Comparison of ENCODE assay signal across 1 cellular context in the genomic region with DNA sequence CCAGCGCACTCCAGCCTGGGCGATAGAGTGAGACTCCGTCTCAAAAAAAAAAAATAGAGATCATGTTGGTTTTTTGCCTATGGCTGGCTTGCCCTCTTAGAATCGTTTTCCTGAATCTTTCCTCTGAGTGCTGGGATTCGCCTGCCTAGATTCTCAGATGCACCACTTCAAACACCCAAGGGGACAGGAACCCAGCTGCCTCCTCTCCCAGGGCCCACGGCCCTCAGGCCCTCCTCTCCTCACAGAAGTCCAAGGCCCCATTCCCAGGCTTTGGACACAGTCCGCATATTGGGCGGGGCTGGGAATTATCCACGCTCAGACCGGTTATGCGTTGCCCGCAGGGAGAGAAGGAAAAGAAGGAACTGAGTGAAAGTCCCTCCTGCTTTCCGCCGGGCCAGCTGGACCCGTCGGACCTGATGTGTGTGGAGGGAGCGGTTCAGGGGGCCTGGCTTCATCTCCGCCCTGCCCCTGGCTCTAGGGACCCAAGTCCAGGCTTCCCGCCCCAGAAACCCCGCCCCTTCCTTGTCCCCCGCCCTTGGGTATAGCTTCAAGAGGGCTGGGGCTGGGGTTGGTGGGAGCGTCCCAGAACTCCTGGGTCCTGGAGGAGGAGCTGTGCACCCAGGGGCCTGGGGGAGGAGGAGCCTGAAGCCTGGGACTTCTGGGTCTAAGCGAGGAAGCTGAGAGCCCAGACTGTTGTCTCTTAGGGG.
TF ChIP-seq lines count a peak whose summit lies in the region.

No MANE protein-coding gene starts in this region.

TF ChIP-seq in HepG2, 621 proteins besides CTCF, POLR2A, EP300 and RAD21 (continued from another document and continues in another):
- TF ChIP-seq, protein P1, sequence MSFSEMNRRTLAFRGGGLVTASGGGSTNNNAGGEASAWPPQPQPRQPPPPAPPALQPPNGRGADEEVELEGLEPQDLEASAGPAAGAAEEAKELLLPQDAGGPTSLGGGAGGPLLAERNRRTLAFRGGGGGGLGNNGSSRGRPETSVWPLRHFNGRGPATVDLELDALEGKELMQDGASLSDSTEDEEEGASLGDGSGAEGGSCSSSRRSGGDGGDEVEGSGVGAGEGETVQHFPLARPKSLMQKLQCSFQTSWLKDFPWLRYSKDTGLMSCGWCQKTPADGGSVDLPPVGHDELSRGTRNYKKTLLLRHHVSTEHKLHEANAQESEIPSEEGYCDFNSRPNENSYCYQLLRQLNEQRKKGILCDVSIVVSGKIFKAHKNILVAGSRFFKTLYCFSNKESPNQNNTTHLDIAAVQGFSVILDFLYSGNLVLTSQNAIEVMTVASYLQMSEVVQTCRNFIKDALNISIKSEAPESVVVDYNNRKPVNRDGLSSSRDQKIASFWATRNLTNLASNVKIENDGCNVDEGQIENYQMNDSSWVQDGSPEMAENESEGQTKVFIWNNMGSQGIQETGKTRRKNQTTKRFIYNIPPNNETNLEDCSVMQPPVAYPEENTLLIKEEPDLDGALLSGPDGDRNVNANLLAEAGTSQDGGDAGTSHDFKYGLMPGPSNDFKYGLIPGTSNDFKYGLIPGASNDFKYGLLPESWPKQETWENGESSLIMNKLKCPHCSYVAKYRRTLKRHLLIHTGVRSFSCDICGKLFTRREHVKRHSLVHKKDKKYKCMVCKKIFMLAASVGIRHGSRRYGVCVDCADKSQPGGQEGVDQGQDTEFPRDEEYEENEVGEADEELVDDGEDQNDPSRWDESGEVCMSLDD (CRISPR knock-in tag; IDR thresholded peaks at IDR 0.05; ENCODE audit: borderline replicate concordance): no peak
- TF ChIP-seq KAT8 (CRISPR knock-in tag; IDR thresholded peaks at IDR 0.05) (peak; percentile 66; the same call in 1 of the 2 replicates), ZNF792 (CRISPR knock-in tag; IDR thresholded peaks at IDR 0.05) (no peak), SRY (CRISPR knock-in tag; IDR thresholded peaks at IDR 0.05) (no peak), YEATS4 (CRISPR knock-in tag; IDR thresholded peaks at IDR 0.05; ENCODE audit: borderline replicate concordance) (peak; percentile 39; the same call in 1 of the 2 replicates), ZNF564 (CRISPR knock-in tag; IDR thresholded peaks at IDR 0.05) (no peak), XRCC5 (optimal IDR thresholded peaks at IDR 0.05; ENCODE audit: low read length) (no peak), ZNF781 (CRISPR knock-in tag; IDR thresholded peaks at IDR 0.05; ENCODE audit: borderline replicate concordance, not compliant biosample characterization) (no peak), EEA1 (CRISPR knock-in tag; IDR thresholded peaks at IDR 0.05; ENCODE audit: borderline replicate concordance) (no peak)
- TF ChIP-seq, protein P2, sequence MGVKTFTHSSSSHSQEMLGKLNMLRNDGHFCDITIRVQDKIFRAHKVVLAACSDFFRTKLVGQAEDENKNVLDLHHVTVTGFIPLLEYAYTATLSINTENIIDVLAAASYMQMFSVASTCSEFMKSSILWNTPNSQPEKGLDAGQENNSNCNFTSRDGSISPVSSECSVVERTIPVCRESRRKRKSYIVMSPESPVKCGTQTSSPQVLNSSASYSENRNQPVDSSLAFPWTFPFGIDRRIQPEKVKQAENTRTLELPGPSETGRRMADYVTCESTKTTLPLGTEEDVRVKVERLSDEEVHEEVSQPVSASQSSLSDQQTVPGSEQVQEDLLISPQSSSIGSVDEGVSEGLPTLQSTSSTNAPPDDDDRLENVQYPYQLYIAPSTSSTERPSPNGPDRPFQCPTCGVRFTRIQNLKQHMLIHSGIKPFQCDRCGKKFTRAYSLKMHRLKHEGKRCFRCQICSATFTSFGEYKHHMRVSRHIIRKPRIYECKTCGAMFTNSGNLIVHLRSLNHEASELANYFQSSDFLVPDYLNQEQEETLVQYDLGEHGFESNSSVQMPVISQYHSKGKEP (CRISPR knock-in tag; IDR thresholded peaks at IDR 0.05): no peak
- TF ChIP-seq, protein P3, sequence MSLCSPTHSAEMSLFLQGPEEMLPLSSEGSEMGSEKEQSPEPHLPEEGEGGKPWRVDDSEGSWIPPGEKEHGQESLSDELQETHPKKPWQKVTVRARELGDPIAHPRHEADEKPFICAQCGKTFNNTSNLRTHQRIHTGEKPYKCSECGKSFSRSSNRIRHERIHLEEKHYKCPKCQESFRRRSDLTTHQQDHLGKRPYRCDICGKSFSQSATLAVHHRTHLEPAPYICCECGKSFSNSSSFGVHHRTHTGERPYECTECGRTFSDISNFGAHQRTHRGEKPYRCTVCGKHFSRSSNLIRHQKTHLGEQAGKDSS (CRISPR knock-in tag; IDR thresholded peaks at IDR 0.05; ENCODE audit: borderline replicate concordance, low read depth): no peak
- TF ChIP-seq, protein P4, sequence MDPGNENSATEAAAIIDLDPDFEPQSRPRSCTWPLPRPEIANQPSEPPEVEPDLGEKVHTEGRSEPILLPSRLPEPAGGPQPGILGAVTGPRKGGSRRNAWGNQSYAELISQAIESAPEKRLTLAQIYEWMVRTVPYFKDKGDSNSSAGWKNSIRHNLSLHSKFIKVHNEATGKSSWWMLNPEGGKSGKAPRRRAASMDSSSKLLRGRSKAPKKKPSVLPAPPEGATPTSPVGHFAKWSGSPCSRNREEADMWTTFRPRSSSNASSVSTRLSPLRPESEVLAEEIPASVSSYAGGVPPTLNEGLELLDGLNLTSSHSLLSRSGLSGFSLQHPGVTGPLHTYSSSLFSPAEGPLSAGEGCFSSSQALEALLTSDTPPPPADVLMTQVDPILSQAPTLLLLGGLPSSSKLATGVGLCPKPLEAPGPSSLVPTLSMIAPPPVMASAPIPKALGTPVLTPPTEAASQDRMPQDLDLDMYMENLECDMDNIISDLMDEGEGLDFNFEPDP (CRISPR knock-in tag; conservative IDR thresholded peaks at IDR 0.05): no peak
- TF ChIP-seq, protein P5, sequence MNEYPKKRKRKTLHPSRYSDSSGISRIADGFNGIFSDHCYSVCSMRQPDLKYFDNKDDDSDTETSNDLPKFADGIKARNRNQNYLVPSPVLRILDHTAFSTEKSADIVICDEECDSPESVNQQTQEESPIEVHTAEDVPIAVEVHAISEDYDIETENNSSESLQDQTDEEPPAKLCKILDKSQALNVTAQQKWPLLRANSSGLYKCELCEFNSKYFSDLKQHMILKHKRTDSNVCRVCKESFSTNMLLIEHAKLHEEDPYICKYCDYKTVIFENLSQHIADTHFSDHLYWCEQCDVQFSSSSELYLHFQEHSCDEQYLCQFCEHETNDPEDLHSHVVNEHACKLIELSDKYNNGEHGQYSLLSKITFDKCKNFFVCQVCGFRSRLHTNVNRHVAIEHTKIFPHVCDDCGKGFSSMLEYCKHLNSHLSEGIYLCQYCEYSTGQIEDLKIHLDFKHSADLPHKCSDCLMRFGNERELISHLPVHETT (CRISPR knock-in tag; conservative IDR thresholded peaks at IDR 0.05): no peak
- TF ChIP-seq, protein P6, sequence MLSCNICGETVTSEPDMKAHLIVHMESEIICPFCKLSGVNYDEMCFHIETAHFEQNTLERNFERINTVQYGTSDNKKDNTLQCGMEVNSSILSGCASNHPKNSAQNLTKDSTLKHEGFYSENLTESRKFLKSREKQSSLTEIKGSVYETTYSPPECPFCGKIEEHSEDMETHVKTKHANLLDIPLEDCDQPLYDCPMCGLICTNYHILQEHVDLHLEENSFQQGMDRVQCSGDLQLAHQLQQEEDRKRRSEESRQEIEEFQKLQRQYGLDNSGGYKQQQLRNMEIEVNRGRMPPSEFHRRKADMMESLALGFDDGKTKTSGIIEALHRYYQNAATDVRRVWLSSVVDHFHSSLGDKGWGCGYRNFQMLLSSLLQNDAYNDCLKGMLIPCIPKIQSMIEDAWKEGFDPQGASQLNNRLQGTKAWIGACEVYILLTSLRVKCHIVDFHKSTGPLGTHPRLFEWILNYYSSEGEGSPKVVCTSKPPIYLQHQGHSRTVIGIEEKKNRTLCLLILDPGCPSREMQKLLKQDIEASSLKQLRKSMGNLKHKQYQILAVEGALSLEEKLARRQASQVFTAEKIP (CRISPR knock-in tag; IDR thresholded peaks at IDR 0.05; ENCODE audit: borderline replicate concordance): no peak
- TF ChIP-seq, protein P7, sequence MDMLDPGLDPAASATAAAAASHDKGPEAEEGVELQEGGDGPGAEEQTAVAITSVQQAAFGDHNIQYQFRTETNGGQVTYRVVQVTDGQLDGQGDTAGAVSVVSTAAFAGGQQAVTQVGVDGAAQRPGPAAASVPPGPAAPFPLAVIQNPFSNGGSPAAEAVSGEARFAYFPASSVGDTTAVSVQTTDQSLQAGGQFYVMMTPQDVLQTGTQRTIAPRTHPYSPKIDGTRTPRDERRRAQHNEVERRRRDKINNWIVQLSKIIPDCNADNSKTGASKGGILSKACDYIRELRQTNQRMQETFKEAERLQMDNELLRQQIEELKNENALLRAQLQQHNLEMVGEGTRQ (IDR thresholded peaks at IDR 0.05; ENCODE audit: low read depth, low read length): no peak
- TF ChIP-seq, protein P7 (CRISPR knock-in tag; IDR thresholded peaks at IDR 0.05; ENCODE audit: borderline replicate concordance): no peak
- TF ChIP-seq, protein P8, sequence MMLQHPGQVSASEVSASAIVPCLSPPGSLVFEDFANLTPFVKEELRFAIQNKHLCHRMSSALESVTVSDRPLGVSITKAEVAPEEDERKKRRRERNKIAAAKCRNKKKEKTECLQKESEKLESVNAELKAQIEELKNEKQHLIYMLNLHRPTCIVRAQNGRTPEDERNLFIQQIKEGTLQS (CRISPR knock-in tag; IDR thresholded peaks at IDR 0.05): no peak
- TF ChIP-seq, protein P9, sequence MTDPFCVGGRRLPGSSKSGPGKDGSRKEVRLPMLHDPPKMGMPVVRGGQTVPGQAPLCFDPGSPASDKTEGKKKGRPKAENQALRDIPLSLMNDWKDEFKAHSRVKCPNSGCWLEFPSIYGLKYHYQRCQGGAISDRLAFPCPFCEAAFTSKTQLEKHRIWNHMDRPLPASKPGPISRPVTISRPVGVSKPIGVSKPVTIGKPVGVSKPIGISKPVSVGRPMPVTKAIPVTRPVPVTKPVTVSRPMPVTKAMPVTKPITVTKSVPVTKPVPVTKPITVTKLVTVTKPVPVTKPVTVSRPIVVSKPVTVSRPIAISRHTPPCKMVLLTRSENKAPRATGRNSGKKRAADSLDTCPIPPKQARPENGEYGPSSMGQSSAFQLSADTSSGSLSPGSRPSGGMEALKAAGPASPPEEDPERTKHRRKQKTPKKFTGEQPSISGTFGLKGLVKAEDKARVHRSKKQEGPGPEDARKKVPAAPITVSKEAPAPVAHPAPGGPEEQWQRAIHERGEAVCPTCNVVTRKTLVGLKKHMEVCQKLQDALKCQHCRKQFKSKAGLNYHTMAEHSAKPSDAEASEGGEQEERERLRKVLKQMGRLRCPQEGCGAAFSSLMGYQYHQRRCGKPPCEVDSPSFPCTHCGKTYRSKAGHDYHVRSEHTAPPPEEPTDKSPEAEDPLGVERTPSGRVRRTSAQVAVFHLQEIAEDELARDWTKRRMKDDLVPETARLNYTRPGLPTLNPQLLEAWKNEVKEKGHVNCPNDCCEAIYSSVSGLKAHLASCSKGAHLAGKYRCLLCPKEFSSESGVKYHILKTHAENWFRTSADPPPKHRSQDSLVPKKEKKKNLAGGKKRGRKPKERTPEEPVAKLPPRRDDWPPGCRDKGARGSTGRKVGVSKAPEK (CRISPR knock-in tag; IDR thresholded peaks at IDR 0.05; ENCODE audit: borderline replicate concordance): peak; percentile 54; the same call in 1 of the 2 replicates
- TF ChIP-seq, protein P10, sequence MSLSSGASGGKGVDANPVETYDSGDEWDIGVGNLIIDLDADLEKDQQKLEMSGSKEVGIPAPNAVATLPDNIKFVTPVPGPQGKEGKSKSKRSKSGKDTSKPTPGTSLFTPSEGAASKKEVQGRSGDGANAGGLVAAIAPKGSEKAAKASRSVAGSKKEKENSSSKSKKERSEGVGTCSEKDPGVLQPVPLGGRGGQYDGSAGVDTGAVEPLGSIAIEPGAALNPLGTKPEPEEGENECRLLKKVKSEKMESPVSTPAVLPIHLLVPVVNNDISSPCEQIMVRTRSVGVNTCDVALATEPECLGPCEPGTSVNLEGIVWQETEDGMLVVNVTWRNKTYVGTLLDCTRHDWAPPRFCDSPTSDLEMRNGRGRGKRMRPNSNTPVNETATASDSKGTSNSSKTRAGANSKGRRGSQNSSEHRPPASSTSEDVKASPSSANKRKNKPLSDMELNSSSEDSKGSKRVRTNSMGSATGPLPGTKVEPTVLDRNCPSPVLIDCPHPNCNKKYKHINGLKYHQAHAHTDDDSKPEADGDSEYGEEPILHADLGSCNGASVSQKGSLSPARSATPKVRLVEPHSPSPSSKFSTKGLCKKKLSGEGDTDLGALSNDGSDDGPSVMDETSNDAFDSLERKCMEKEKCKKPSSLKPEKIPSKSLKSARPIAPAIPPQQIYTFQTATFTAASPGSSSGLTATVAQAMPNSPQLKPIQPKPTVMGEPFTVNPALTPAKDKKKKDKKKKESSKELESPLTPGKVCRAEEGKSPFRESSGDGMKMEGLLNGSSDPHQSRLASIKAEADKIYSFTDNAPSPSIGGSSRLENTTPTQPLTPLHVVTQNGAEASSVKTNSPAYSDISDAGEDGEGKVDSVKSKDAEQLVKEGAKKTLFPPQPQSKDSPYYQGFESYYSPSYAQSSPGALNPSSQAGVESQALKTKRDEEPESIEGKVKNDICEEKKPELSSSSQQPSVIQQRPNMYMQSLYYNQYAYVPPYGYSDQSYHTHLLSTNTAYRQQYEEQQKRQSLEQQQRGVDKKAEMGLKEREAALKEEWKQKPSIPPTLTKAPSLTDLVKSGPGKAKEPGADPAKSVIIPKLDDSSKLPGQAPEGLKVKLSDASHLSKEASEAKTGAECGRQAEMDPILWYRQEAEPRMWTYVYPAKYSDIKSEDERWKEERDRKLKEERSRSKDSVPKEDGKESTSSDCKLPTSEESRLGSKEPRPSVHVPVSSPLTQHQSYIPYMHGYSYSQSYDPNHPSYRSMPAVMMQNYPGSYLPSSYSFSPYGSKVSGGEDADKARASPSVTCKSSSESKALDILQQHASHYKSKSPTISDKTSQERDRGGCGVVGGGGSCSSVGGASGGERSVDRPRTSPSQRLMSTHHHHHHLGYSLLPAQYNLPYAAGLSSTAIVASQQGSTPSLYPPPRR (CRISPR knock-in tag; IDR thresholded peaks at IDR 0.05; ENCODE audit: borderline replicate concordance): no peak
